Comparison of ENCODE assay signal across 1 cellular context in the genomic region with DNA sequence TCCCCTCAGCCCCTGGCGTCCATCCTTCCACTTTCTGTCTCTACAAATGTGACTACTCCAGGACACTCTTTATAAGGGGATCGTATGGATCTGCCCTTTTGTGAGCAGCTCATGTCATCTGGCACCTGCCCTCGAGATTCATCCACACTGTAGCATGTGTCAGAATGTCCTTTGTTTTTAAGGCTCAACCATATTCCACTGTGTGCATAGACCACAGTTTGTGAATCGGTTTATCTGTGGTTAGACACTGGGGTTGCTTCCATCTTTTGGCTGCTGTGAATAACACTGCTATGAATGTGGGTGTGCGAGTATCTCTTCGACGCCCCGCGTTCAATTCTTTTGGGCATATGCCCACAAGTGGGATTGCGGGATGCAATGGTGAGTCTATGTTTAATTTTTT.
TF ChIP-seq lines count a peak whose summit lies in the region.

No MANE protein-coding gene starts in this region.

TF ChIP-seq in HCT116, 20 proteins besides CTCF, POLR2A, EP300 and RAD21:
- TF ChIP-seq, protein P1, sequence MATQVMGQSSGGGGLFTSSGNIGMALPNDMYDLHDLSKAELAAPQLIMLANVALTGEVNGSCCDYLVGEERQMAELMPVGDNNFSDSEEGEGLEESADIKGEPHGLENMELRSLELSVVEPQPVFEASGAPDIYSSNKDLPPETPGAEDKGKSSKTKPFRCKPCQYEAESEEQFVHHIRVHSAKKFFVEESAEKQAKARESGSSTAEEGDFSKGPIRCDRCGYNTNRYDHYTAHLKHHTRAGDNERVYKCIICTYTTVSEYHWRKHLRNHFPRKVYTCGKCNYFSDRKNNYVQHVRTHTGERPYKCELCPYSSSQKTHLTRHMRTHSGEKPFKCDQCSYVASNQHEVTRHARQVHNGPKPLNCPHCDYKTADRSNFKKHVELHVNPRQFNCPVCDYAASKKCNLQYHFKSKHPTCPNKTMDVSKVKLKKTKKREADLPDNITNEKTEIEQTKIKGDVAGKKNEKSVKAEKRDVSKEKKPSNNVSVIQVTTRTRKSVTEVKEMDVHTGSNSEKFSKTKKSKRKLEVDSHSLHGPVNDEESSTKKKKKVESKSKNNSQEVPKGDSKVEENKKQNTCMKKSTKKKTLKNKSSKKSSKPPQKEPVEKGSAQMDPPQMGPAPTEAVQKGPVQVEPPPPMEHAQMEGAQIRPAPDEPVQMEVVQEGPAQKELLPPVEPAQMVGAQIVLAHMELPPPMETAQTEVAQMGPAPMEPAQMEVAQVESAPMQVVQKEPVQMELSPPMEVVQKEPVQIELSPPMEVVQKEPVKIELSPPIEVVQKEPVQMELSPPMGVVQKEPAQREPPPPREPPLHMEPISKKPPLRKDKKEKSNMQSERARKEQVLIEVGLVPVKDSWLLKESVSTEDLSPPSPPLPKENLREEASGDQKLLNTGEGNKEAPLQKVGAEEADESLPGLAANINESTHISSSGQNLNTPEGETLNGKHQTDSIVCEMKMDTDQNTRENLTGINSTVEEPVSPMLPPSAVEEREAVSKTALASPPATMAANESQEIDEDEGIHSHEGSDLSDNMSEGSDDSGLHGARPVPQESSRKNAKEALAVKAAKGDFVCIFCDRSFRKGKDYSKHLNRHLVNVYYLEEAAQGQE (IDR thresholded peaks at IDR 0.05; ENCODE audit: low read depth), result no peak
- TF ChIP-seq SIN3A (IDR thresholded peaks at IDR 0.05; ENCODE audit: low read depth), result no peak
- 0 out of 2 replicates have a peak, but pooled peaks have one; percentile 7 for TF ChIP-seq ZFX (IDR thresholded peaks at IDR 0.05)
- no peak for TF ChIP-seq ZNF274 (IDR thresholded peaks at IDR 0.05; ENCODE audit: low read depth, low read length)
